In the genomic region with DNA sequence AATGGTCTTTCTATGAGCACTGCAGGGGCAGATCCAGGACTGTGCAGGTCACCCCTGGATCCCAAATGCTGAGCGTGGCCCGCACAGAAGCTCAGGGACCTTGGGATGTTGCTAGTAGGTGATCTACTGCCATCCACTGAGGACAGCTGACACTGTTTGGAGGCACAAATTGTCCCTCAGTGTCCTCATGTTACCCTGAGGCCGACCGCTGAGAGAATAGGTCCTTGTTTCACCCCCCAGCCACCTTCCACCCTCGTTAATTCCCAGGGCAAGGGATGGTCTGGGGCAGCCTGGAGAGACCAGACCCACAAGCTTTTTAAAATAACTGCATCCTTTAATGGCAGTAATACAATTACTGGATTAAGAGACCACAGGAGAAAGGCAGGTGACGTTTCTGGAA, we compare ENCODE assay signal across 17 cellular contexts. TPM values are rescaled to one million over a fixed set of nuclear protein-coding genes. Genes with fewer than 3 reads are reported as not detected.
"Had no signal": no experiment of that assay in that cellular context is flagged by ENCODE, and none has a peak within 500 bp of the region (broad histone marks: within the 10 kb centered on the region; RNA-seq: fewer than 3 reads in every experiment).

No MANE protein-coding gene starts in this region.

- H3K27me3 ChIP-seq: body of pancreas, foreskin keratinocyte, hepatocyte, spleen, tibial artery had no signal

- H3K4me1 ChIP-seq: body of pancreas, foreskin keratinocyte, left ventricle myocardium inferior, parathyroid adenoma, tibial artery had no signal

- H3K4me3 ChIP-seq: body of pancreas, hepatocyte, left ventricle myocardium inferior, spleen, tibial artery had no signal

- H3K4me1 Mint-ChIP-seq: activated naive CD4-positive, alpha-beta T cell treated with anti-CD3 and anti-CD28 coated beads, Interleukin-2, amount 50 U/mL, for 24 hours had no signal

- H3K9ac ChIP-seq: parathyroid adenoma had no signal

- H3K4me2 ChIP-seq: hepatocyte had no signal

- H3K9me3 ChIP-seq: body of pancreas, left ventricle myocardium inferior, spleen, tibial artery had no signal

- H3K9me3 Mint-ChIP-seq: activated naive CD4-positive, alpha-beta T cell treated with anti-CD3 and anti-CD28 coated beads, Interleukin-2, amount 50 U/mL, for 24 hours; natural killer cell; stimulated activated naive CD8-positive, alpha-beta T cell treated with anti-CD3 and anti-CD28 coated beads, Interleukin-15, Interleukin-2, amounts not matched to agents 100 ng/mL and 50 ng/mL, for 24 hours had no signal

- H3K4me3 Mint-ChIP-seq: activated CD8-positive, alpha-beta T cell treated with anti-CD3 and anti-CD28 coated beads, Interleukin-2, amount 10 ng/mL, durations not matched to agents 7 days and 5 days; activated naive CD4-positive, alpha-beta T cell treated with anti-CD3 and anti-CD28 coated beads, Interleukin-2, amount 50 U/mL, for 24 hours; natural killer cell; stimulated activated naive CD8-positive, alpha-beta T cell treated with anti-CD3 and anti-CD28 coated beads, Interleukin-15, Interleukin-2, amounts not matched to agents 100 ng/mL and 50 ng/mL, for 24 hours had no signal

- DNase-seq: activated CD4-positive, alpha-beta T cell treated with anti-CD3 and anti-CD28 coated beads, Interleukin-2, amount 50 U/mL, for 1 hour; activated CD4-positive, CD25-positive, alpha-beta regulatory T cell treated with anti-CD3 and anti-CD28 coated beads, Interleukin-2, amount 50 U/mL, for 72 hours; activated CD8-positive, alpha-beta T cell treated with anti-CD3 and anti-CD28 coated beads, Interleukin-2, amount 10 ng/mL, durations not matched to agents 7 days and 5 days; activated gamma-delta T cell treated with Interleukin-2 at 50 U/mL for 16 hours; body of pancreas; foreskin keratinocyte; left ventricle myocardium inferior; mammary epithelial cell; midbrain; natural killer cell; spleen; stimulated activated CD4-positive, alpha-beta T cell treated with anti-CD3 and anti-CD28 coated beads, Interleukin-4, amount 100 ng/mL, for 24 hours; tibial artery had no signal

- H3K27me3 Mint-ChIP-seq: activated naive CD4-positive, alpha-beta T cell treated with anti-CD3 and anti-CD28 coated beads, Interleukin-2, amount 50 U/mL, for 24 hours; stimulated activated naive CD8-positive, alpha-beta T cell treated with anti-CD3 and anti-CD28 coated beads, Interleukin-15, Interleukin-2, amounts not matched to agents 100 ng/mL and 50 ng/mL, for 24 hours had no signal

- H3K36me3 Mint-ChIP-seq: natural killer cell had no signal

- H3K79me2 ChIP-seq: hepatocyte, parathyroid adenoma had no signal

- ATAC-seq: activated CD8-positive, alpha-beta T cell treated with anti-CD3 and anti-CD28 coated beads, Interleukin-2, amount 10 ng/mL, durations not matched to agents 7 days and 5 days; body of pancreas; foreskin keratinocyte; natural killer cell had no signal

- H2AFZ ChIP-seq: hepatocyte, parathyroid adenoma had no signal

- H3K27ac Mint-ChIP-seq: activated naive CD4-positive, alpha-beta T cell treated with anti-CD3 and anti-CD28 coated beads, Interleukin-2, amount 50 U/mL, for 24 hours; natural killer cell; stimulated activated naive CD8-positive, alpha-beta T cell treated with anti-CD3 and anti-CD28 coated beads, Interleukin-15, Interleukin-2, amounts not matched to agents 100 ng/mL and 50 ng/mL, for 24 hours had no signal

- H3K27ac ChIP-seq: body of pancreas, foreskin keratinocyte, hepatocyte, left ventricle myocardium inferior, parathyroid adenoma, spleen, tibial artery had no signal

RNA-seq across cellular contexts. Expression of a gene that starts 44.2 kb away (rescaled TPM):
- total RNA-seq: activated CD8-positive, alpha-beta T cell treated with anti-CD3 and anti-CD28 coated beads, Interleukin-2, amount 10 ng/mL, durations not matched to agents 7 days and 5 days; body of pancreas; left ventricle myocardium inferior had no signal
